ENCODE assay signal across 17 cellular contexts in the genomic region with DNA sequence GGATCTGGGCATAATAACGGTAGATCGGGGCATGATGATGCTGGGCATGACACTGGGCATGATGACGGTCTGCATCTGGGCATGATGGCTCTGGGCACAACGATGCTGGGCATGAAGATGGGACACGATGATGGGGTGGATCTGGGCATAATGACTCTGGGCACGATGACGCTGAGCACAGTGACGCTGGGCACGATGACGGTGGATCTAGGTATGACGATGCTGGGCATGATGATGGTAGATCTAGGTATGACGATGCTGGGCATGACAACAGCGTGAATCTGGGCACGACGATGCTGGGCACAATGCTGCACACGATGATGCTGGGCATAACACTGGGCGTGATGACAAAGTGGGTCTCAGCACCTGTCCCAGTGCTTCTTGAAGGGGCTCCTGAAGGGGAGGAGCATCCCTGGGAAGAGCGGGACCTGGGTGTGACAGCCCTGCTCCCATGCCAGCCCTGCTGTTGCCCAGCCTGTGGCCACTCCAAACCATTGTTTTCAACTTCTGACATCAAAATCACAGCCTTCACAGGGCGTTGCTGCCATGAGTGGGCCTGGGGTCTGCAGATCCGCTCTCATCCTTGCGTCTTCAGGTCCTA. TPM values are rescaled to one million over a fixed set of nuclear protein-coding genes. Genes with fewer than 3 reads are reported as not detected.
"Had no signal": no experiment of that assay in that cellular context is flagged by ENCODE, and none has a peak within 500 bp of the region (broad histone marks: within the 10 kb centered on the region; RNA-seq: fewer than 3 reads in every experiment).

No MANE protein-coding gene starts in this region.

- DNase-seq: activated CD4-positive, alpha-beta T cell treated with anti-CD3 and anti-CD28 coated beads, Interleukin-2, amount 50 U/mL, for 1 hour; activated CD4-positive, CD25-positive, alpha-beta regulatory T cell; activated naive CD4-positive, alpha-beta T cell treated with Interleukin-2 at 50 U/mL for 16 hours; activated T-cell treated with anti-CD3 and anti-CD28 coated beads, Interleukin-2, amount 50 U/mL, for 72 hours; central memory CD4-positive, alpha-beta T cell; effector memory CD4-positive, alpha-beta T cell; gastrocnemius medialis; stimulated activated CD4-positive, alpha-beta T cell treated with anti-CD3 and anti-CD28 coated beads, Interleukin-2, amount 100 ng/mL, for 24 hours had no signal

- H3K4me3 ChIP-seq: adrenal gland, gastrocnemius medialis, heart right ventricle, neural progenitor cell, right atrium auricular region, thoracic aorta had no signal

- H3K9me3 Mint-ChIP-seq: activated T-cell treated with anti-CD3 and anti-CD28 coated beads, Interleukin-2, amount 50 U/mL, for 72 hours; stimulated activated naive CD8-positive, alpha-beta T cell treated with anti-CD3 and anti-CD28 coated beads, Interleukin-15, Interleukin-2, amounts not matched to agents 100 ng/mL and 50 ng/mL, for 24 hours; T-helper 1 cell treated with Interleukin-12 subunit alpha and Interleukin-12 subunit beta and Interleukin-4 antibody, amounts not matched to agents 30 μg/mL and 1 μg/mL, for 36 hours had no signal

- H3K27ac ChIP-seq: epithelial cell of prostate, neural progenitor cell, thoracic aorta had no signal

- H3K36me3 Mint-ChIP-seq: neural progenitor cell had no signal

- H3K4me2 ChIP-seq: neural progenitor cell had no signal

- ATAC-seq: activated T-cell treated with anti-CD3 and anti-CD28 coated beads, Interleukin-2, amount 50 U/mL, for 72 hours; gastrocnemius medialis had no signal

- H2AFZ ChIP-seq: neural progenitor cell had no signal

- H3K27me3 Mint-ChIP-seq: stimulated activated naive CD8-positive, alpha-beta T cell treated with anti-CD3 and anti-CD28 coated beads, Interleukin-15, Interleukin-2, amounts not matched to agents 100 ng/mL and 50 ng/mL, for 24 hours had no signal

- H3K4me1 ChIP-seq: adrenal gland, gastrocnemius medialis, neural progenitor cell had no signal

- H3K4me3 Mint-ChIP-seq: activated T-cell treated with anti-CD3 and anti-CD28 coated beads, Interleukin-2, amount 50 U/mL, for 72 hours; neural progenitor cell; stimulated activated naive CD8-positive, alpha-beta T cell treated with anti-CD3 and anti-CD28 coated beads, Interleukin-15, Interleukin-2, amounts not matched to agents 100 ng/mL and 50 ng/mL, for 24 hours; T-helper 1 cell treated with Interleukin-12 subunit alpha and Interleukin-12 subunit beta and Interleukin-4 antibody, amounts not matched to agents 30 μg/mL and 1 μg/mL, for 36 hours had no signal

- FAIRE-seq: TTC549 had no signal

- H3K9ac ChIP-seq: neural progenitor cell had no signal

- H3K27ac Mint-ChIP-seq: activated T-cell treated with anti-CD3 and anti-CD28 coated beads, Interleukin-2, amount 50 U/mL, for 72 hours; neural progenitor cell; stimulated activated naive CD8-positive, alpha-beta T cell treated with anti-CD3 and anti-CD28 coated beads, Interleukin-15, Interleukin-2, amounts not matched to agents 100 ng/mL and 50 ng/mL, for 24 hours; T-helper 1 cell treated with Interleukin-12 subunit alpha and Interleukin-12 subunit beta and Interleukin-4 antibody, amounts not matched to agents 30 μg/mL and 1 μg/mL, for 36 hours had no signal

- H3K27me3 ChIP-seq: adrenal gland, gastrocnemius medialis, heart right ventricle, neural progenitor cell, right atrium auricular region had no signal

- H3K9me3 ChIP-seq: adrenal gland, gastrocnemius medialis, right atrium auricular region, thoracic aorta had no signal

- H3K36me3 ChIP-seq: adrenal gland, gastrocnemius medialis, heart right ventricle, neural progenitor cell, right atrium auricular region, thoracic aorta had no signal

RNA-seq across cellular contexts. Expression of gene ALLC, which starts 30.4 kb away (rescaled TPM):
- total RNA-seq: activated T-cell treated with anti-CD3 and anti-CD28 coated beads, Interleukin-2, amount 50 U/mL, for 72 hours; gastrocnemius medialis; heart right ventricle; right atrium auricular region had no signal
